In genomic region chr20:10511507-10512231, GRCh38 we compare ENCODE assay signal across 8 cellular contexts.
DNase-seq lines count a peak whose midpoint lies in the region; ATAC-seq and TF ChIP-seq lines count a peak whose summit lies in the region.

No MANE protein-coding gene starts in this region.

- intact Hi-C loops in activated naive CD4-positive, alpha-beta T cell treated with anti-CD3 and anti-CD28 coated beads for 36 hours (cut with micrococcal nuclease): loop anchor here (1.0 to 2.0 kb wide), 6 partner anchors 9 to 160 kb away; partner anchors contain the start of genes MKKS and SLX4IP
- intact Hi-C loops in posterior vena cava (cut with DNase I): no loop called here

- peak; percentile 95 for ATAC-seq in GM21423 (IDR thresholded peaks at IDR 0.05; ENCODE audit: unreplicated experiment)

- H3K27me3 Mint-ChIP-seq in activated naive CD4-positive, alpha-beta T cell treated with anti-CD3 and anti-CD28 coated beads for 36 hours (ENCODE audit: low read depth): no peaks in the 10 kb centered on the region
- H3K27me3 Mint-ChIP-seq in glutamatergic neuron (ENCODE audit: unreplicated experiment): no peaks in the 10 kb centered on the region

- peaks cover 4% of the 10 kb centered on the region for H3K36me3 Mint-ChIP-seq in activated naive CD4-positive, alpha-beta T cell treated with anti-CD3 and anti-CD28 coated beads for 36 hours (ENCODE audit: low read depth)
- H3K36me3 Mint-ChIP-seq in glutamatergic neuron (ENCODE audit: unreplicated experiment): no peaks in the 10 kb centered on the region

- H3K4me1 Mint-ChIP-seq in activated naive CD4-positive, alpha-beta T cell treated with anti-CD3 and anti-CD28 coated beads for 36 hours (ENCODE audit: low read depth): peaks cover 25% of the 10 kb centered on the region
- peaks cover 12% of the 10 kb centered on the region for H3K4me1 Mint-ChIP-seq in glutamatergic neuron (ENCODE audit: low read depth, unreplicated experiment)

- H3K9me3 Mint-ChIP-seq in activated naive CD4-positive, alpha-beta T cell treated with anti-CD3 and anti-CD28 coated beads for 36 hours: no peaks in the 10 kb centered on the region
- H3K9me3 Mint-ChIP-seq in glutamatergic neuron (ENCODE audit: unreplicated experiment): no peaks in the 10 kb centered on the region

- H3K4me3 Mint-ChIP-seq in activated naive CD4-positive, alpha-beta T cell treated with anti-CD3 and anti-CD28 coated beads for 36 hours: no peak overlapping the region
- no peak overlapping the region for H3K4me3 Mint-ChIP-seq in glutamatergic neuron (ENCODE audit: unreplicated experiment)

- CTCF ChIA-PET in activated naive CD4-positive, alpha-beta T cell treated with anti-CD3 and anti-CD28 coated beads for 36 hours (lab: Charles Lee): interaction anchor here (0.5 to 0.6 kb wide), 2 partner anchors 254 to 435 kb away, joined by 3 to 4 read pairs; no protein-coding TSS in a partner anchor

- TF ChIP-seq CTCF in glutamatergic neuron (IDR thresholded peaks at IDR 0.05; ENCODE audit: partially characterized antibody, unreplicated experiment): no peak

- DNase-seq in DMS153 treated with DMSO at 0.1 percent for 48 hours (lab: John Stamatoyannopoulos, UW; ENCODE audit: unreplicated experiment) (peak; percentile 63), HT-29 (ENCODE audit: low spot score) (peak; percentile 83), SIG-M5 (lab: John Stamatoyannopoulos, UW) (peak; percentile 74), glutamatergic neuron (no peak), posterior vena cava (ENCODE audit: low spot score) (peak; percentile 94), ureter (ENCODE audit: low spot score) (peak; percentile 85)
- peak; percentile 77 for DNase-seq in activated naive CD4-positive, alpha-beta T cell treated with anti-CD3 and anti-CD28 coated beads for 36 hours

- peak overlapping the region; percentile 56 for H3K27ac Mint-ChIP-seq in activated naive CD4-positive, alpha-beta T cell treated with anti-CD3 and anti-CD28 coated beads for 36 hours
- peak overlapping the region; percentile 65 for H3K27ac Mint-ChIP-seq in glutamatergic neuron (ENCODE audit: unreplicated experiment)
